In genomic region chr17:22694362-22695227, GRCh38 we compare ENCODE assay signal across 14 cellular contexts.
DNase-seq lines count a peak whose midpoint lies in the region; ATAC-seq, FAIRE-seq and TF ChIP-seq lines count a peak whose summit lies in the region.
"Had no signal": no experiment of that assay in that cellular context is flagged by ENCODE, and none has a peak within 500 bp of the region (broad histone marks: within the 10 kb centered on the region; RNA-seq: fewer than 3 reads in every experiment).

No MANE protein-coding gene starts in this region.

- no peak overlapping the region for H3K14ac ChIP-seq in H1 (ENCODE audit: insufficient read length)

- H3K23me2 ChIP-seq in H1 (ENCODE audit: low read depth, low read length): no peaks in the 10 kb centered on the region

- H3K27ac ChIP-seq in 22Rv1 (no peak overlapping the region), H1 (ENCODE audit: low read depth, low read length) (no peak overlapping the region)
- H3K27ac ChIP-seq: adrenal gland; BLaER1 treated with 17β-estradiol and CSF1 and Interleukin-3, amounts not matched to agents 10 nM and 100 nM had no signal

- H3K4me3 ChIP-seq in NB4 (ENCODE audit: low read depth, low read length) (no peak overlapping the region), H1 (ENCODE audit: extremely low read depth in 1 of 4, insufficient read depth in 2 of 4, low read depth in 3 of 4, low read length in 4 of 4) (no peak overlapping the region)
- H3K4me3 ChIP-seq: adrenal gland; BLaER1 treated with 17β-estradiol and CSF1 and Interleukin-3, amounts not matched to agents 10 nM and 100 nM; HAP-1 had no signal

- no peak overlapping the region for H2BK20ac ChIP-seq in H1 (ENCODE audit: low read length)

- no peaks in the 10 kb centered on the region for H3K4me1 ChIP-seq in H1 (replicated peaks in 1 of 4; ENCODE audit: control insufficient read depth in 3 of 4, insufficient read depth in 4 of 4, low read length in 3 of 4)
- H3K4me1 ChIP-seq: adrenal gland; BLaER1 treated with 17β-estradiol and CSF1 and Interleukin-3, amounts not matched to agents 10 nM and 100 nM; HAP-1 had no signal

- no peak overlapping the region for H3K23ac ChIP-seq in H1 (ENCODE audit: insufficient read length)

- H4K5ac ChIP-seq in H1 (ENCODE audit: insufficient read length, low read depth, low read length): no peak overlapping the region

- H2AFZ ChIP-seq in H1 (ENCODE audit: low read length): no peak overlapping the region

- H3K9ac ChIP-seq in H1 (replicated peaks in 1 of 4; ENCODE audit: extremely low read depth in 1 of 4, low read depth in 3 of 4, low read length in 3 of 4): no peak overlapping the region
- H3K9ac ChIP-seq: BLaER1 treated with 17β-estradiol and CSF1 and Interleukin-3, amounts not matched to agents 10 nM and 100 nM had no signal

- 90% methylated on average over 15 of the region's 33 CpGs; no CpG with 5 or more reads in 1 of the 2 experiments for WGBS in H1 (ENCODE audit: extremely low coverage in 1 of 2, insufficient coverage in 1 of 2, insufficient read length in 1 of 2, insufficient replicate concordance in 2 of 2, low coverage in 1 of 2, low lambda C conversion rate in 2 of 2, missing lambda C conversion rate in 1 of 2), 2 experiments

- no peaks in the 10 kb centered on the region for H4K20me1 ChIP-seq in H1 (replicated peaks in 1 of 2; ENCODE audit: control insufficient read depth in 1 of 2, insufficient read depth in 2 of 2, low read length in 2 of 2)
- H4K20me1 ChIP-seq: BLaER1 treated with 17β-estradiol and CSF1 and Interleukin-3, amounts not matched to agents 10 nM and 100 nM had no signal

- POLR2A ChIA-PET in H1 (lab: Charles Lee; ENCODE audit: partially characterized antibody): no interaction called here

- H3K4ac ChIP-seq in H1 (replicated peaks; ENCODE audit: insufficient read length, low read depth, low read length): no peak overlapping the region

- peaks cover 71 to 76% of the 10 kb centered on the region in 2 experiments for H3K9me3 ChIP-seq in H1 (ENCODE audit: insufficient read depth in 2 of 2, low read depth in 1 of 2, low read length in 1 of 2)
- H3K9me3 ChIP-seq: HAP-1 had no signal

- TF ChIP-seq RAD21 in H1 (IDR thresholded peaks at IDR 0.05 in 1 of 2, conservative IDR thresholded peaks at IDR 0.05 in 1 of 2; ENCODE audit: low read depth in 2 of 2, low read length in 2 of 2): peak; percentile 21 to 37; a peak in 2 of 4 replicates

- TF ChIP-seq CTCF in 22Rv1 (IDR thresholded peaks at IDR 0.05) (peak; percentile 95), NB4 (IDR thresholded peaks at IDR 0.05; ENCODE audit: low read depth, low read length) (peak; percentile 43), H1 (IDR thresholded peaks at IDR 0.05; ENCODE audit: control extremely low read depth in 1 of 3, insufficient read depth in 1 of 3, low read depth in 1 of 3, low read length in 3 of 3) (peak; percentile 26 to 42 (median 39); a peak in 2 of 4 replicates), GM13976 (IDR thresholded peaks at IDR 0.05; ENCODE audit: borderline replicate concordance, control extremely low read depth, extremely low read depth, insufficient read depth, missing control alignments) (no peak)

- no peak overlapping the region for H3K18ac ChIP-seq in H1 (ENCODE audit: extremely low read depth, low read length)

- H2BK12ac ChIP-seq in H1 (ENCODE audit: low read depth, low read length): no peak overlapping the region

- no peak for TF ChIP-seq EP300 in H1 (IDR thresholded peaks at IDR 0.05; ENCODE audit: borderline replicate concordance in 1 of 2, low read depth in 2 of 2, low read length in 2 of 2)

- TF ChIP-seq POLR2A in NB4 (IDR thresholded peaks at IDR 0.05; ENCODE audit: extremely low read depth, insufficient read length): no peak
- TF ChIP-seq POLR2A in H1 (IDR thresholded peaks at IDR 0.05; ENCODE audit: control extremely low read depth in 1 of 2, low read depth in 2 of 2, low read length in 2 of 2): no peak

- H3K36me3 ChIP-seq in H1 (ENCODE audit: control insufficient read depth in 2 of 4, insufficient read depth in 4 of 4, low read length in 3 of 4): no peaks in the 10 kb centered on the region
- H3K36me3 ChIP-seq: adrenal gland; BLaER1 treated with 17β-estradiol and CSF1 and Interleukin-3, amounts not matched to agents 10 nM and 100 nM; HAP-1 had no signal

- no peak overlapping the region for H2AK5ac ChIP-seq in H1 (ENCODE audit: low read depth, low read length)

- H2BK120ac ChIP-seq in H1 (replicated peaks; ENCODE audit: low read depth, low read length): no peak overlapping the region

- H3K4me2 ChIP-seq in H1 (ENCODE audit: insufficient read depth in 1 of 2, low read depth in 2 of 2, low read length in 2 of 2): no peak overlapping the region
- H3K4me2 ChIP-seq: BLaER1 treated with 17β-estradiol and CSF1 and Interleukin-3, amounts not matched to agents 10 nM and 100 nM had no signal

- H3K79me1 ChIP-seq in H1 (ENCODE audit: low read depth, low read length): no peaks in the 10 kb centered on the region

- DNase-seq in Daoy (ENCODE audit: low read depth) (peak; percentile 82), NB4 (ENCODE audit: low read depth) (peak; percentile 12), H1 (ENCODE audit: low read depth in 1 of 2, low spot score in 2 of 2) (peak in 1 of 2 experiments; percentile 48), GM13976 (ENCODE audit: low spot score) (no peak)
- no peak for DNase-seq in stimulated activated CD8-positive, alpha-beta memory T cell treated with anti-CD3 and anti-CD28 coated beads, Interleukin-4, amount 100 ng/mL, for 48 hours
- DNase-seq: adrenal gland, midbrain, NCI-H1092, NCI-H524 had no signal

- H2BK15ac ChIP-seq in H1 (ENCODE audit: low read length): no peak overlapping the region

- H4K8ac ChIP-seq in H1 (ENCODE audit: extremely low read depth, insufficient read depth, low read length): no peak overlapping the region

- H4K91ac ChIP-seq in H1 (replicated peaks; ENCODE audit: insufficient read length, low read length): no peak overlapping the region

- in situ Hi-C loops in GM13976 (cut with MboI; ENCODE audit: low sequenced_read_pairs, unreplicated experiment): no loop called here

- no peak for ATAC-seq in GM19463 (IDR thresholded peaks at IDR 0.05; ENCODE audit: unreplicated experiment)
- ATAC-seq in GM18867 (IDR thresholded peaks at IDR 0.05; ENCODE audit: unreplicated experiment): no peak

- no peak for FAIRE-seq in H1 (lab: Jason Lieb, UNC)

- H3K27me3 ChIP-seq in H1 (replicated peaks in 1 of 4; ENCODE audit: control insufficient read depth in 3 of 4, extremely low read depth in 1 of 4, insufficient read depth in 3 of 4, low read length in 3 of 4): no peaks in the 10 kb centered on the region
- H3K27me3 ChIP-seq: adrenal gland; BLaER1 treated with 17β-estradiol and CSF1 and Interleukin-3, amounts not matched to agents 10 nM and 100 nM had no signal

- H2BK5ac ChIP-seq in H1 (ENCODE audit: low read depth, low read length): no peak overlapping the region

- H3K79me2 ChIP-seq in H1 (ENCODE audit: control insufficient read depth in 1 of 2, insufficient read depth in 2 of 2, low read length in 2 of 2): no peaks in the 10 kb centered on the region

- no peak overlapping the region for H3K56ac ChIP-seq in H1 (replicated peaks; ENCODE audit: insufficient read length, low read depth, low read length)

- CTCF ChIA-PET in H1 (lab: Charles Lee; ENCODE audit: partially characterized antibody): interaction anchor here (1.5 kb wide), 1 partner anchor 10 kb away, joined by 3 read pairs; no protein-coding TSS in a partner anchor

TF ChIP-seq in H1, 55 proteins besides CTCF, POLR2A, EP300 and RAD21:
- TF ChIP-seq KDM4A (IDR thresholded peaks at IDR 0.05; ENCODE audit: low read depth, low read length, severe bottlenecking): no peak
- no peak for TF ChIP-seq GABPA (IDR thresholded peaks at IDR 0.05; ENCODE audit: borderline replicate concordance, insufficient read depth, low read length)
- TF ChIP-seq EGR1 (IDR thresholded peaks at IDR 0.05; ENCODE audit: borderline replicate concordance, low read depth, low read length): no peak
- no peak for TF ChIP-seq CBX8 (IDR thresholded peaks at IDR 0.05; ENCODE audit: borderline replicate concordance, low read depth, low read length)
- no peak for TF ChIP-seq BACH1 (IDR thresholded peaks at IDR 0.05; ENCODE audit: low read length)
- no peak for TF ChIP-seq TAF1 (IDR thresholded peaks at IDR 0.05; ENCODE audit: low read depth, low read length)
- TF ChIP-seq CREB1 (IDR thresholded peaks at IDR 0.05): no peak
- no peak for TF ChIP-seq RBBP5 (IDR thresholded peaks at IDR 0.05; ENCODE audit: borderline replicate concordance, low read depth, low read length)
- TF ChIP-seq SIX5 (IDR thresholded peaks at IDR 0.05; ENCODE audit: low read depth, low read length): no peak
- no peak for TF ChIP-seq JUND (IDR thresholded peaks at IDR 0.05; ENCODE audit: low read length)

Comparison
In these comparisons a context has a peak if more than half of its experiments do, and no peak if none do; other contexts are left out.
1. DNase-seq: peak in Daoy (single experiment) and NB4 (single experiment); none in stimulated activated CD8-positive, alpha-beta memory T cell treated with anti-CD3 and anti-CD28 coated beads, Interleukin-4, amount 100 ng/mL, for 48 hours (single experiment) and GM13976 (single experiment).